ENCODE assay signal across 1 cellular context in genomic region chr4:48016141-48017107, GRCh38.
TF ChIP-seq lines count a peak whose summit lies in the region.

Gene CNGA1 (minus strand): TSS chr4:48016681. CDS start chr4:47952689, 63,992 bp downstream.
Gene NIPAL1 (plus strand): TSS chr4:48016772. CDS start chr4:48016840, 68 bp downstream.

TF ChIP-seq in liver, 16 proteins besides CTCF, POLR2A, EP300 and RAD21 (continued from another document):
- no peak for TF ChIP-seq EGR1 (IDR thresholded peaks at IDR 0.05; ENCODE audit: low read depth in 2 of 2)
TF ChIP-seq in liver: peak in this region for 15.
